ENCODE assay signal across 1 cellular context in the genomic region with DNA sequence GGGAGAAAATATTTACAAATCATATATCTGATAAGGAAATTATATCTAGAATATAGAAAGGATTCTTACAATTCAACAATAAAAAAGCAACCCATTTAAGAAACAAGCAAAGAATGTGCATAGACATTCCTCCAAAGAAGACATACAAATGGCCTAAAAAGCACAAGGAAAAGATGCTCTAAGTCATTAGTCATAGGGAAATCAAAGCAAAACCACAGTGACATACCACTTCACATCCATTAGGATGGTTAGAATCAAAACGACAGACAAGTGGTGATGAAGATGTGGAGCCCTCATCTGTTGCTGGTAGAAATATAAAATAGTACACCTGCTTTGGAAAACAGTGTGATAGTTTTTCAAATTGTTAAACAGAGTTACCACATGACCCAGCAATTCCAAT.
TF ChIP-seq lines count a peak whose summit lies in the region.

No MANE protein-coding gene starts in this region.

TF ChIP-seq in IMR-90, 13 proteins besides CTCF, POLR2A, EP300 and RAD21:
- no peak for TF ChIP-seq CHD1 (IDR thresholded peaks at IDR 0.05; ENCODE audit: low read depth, low read length)
- TF ChIP-seq NFE2L2 (IDR thresholded peaks at IDR 0.05; ENCODE audit: low read depth, low read length) = no peak
- TF ChIP-seq, protein P1, sequence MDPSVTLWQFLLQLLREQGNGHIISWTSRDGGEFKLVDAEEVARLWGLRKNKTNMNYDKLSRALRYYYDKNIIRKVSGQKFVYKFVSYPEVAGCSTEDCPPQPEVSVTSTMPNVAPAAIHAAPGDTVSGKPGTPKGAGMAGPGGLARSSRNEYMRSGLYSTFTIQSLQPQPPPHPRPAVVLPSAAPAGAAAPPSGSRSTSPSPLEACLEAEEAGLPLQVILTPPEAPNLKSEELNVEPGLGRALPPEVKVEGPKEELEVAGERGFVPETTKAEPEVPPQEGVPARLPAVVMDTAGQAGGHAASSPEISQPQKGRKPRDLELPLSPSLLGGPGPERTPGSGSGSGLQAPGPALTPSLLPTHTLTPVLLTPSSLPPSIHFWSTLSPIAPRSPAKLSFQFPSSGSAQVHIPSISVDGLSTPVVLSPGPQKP (IDR thresholded peaks at IDR 0.05; ENCODE audit: borderline replicate concordance, low read depth, low read length) = no peak
- TF ChIP-seq, protein P2, sequence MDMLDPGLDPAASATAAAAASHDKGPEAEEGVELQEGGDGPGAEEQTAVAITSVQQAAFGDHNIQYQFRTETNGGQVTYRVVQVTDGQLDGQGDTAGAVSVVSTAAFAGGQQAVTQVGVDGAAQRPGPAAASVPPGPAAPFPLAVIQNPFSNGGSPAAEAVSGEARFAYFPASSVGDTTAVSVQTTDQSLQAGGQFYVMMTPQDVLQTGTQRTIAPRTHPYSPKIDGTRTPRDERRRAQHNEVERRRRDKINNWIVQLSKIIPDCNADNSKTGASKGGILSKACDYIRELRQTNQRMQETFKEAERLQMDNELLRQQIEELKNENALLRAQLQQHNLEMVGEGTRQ (IDR thresholded peaks at IDR 0.05; ENCODE audit: low read depth, low read length) = no peak
- TF ChIP-seq SMC3 (IDR thresholded peaks at IDR 0.05; ENCODE audit: low read depth, low read length) = no peak
- no peak for TF ChIP-seq CEBPB (IDR thresholded peaks at IDR 0.05; ENCODE audit: low read depth, low read length)
- no peak for TF ChIP-seq MAFK (IDR thresholded peaks at IDR 0.05; ENCODE audit: low read depth, low read length)
- TF ChIP-seq RCOR1 (IDR thresholded peaks at IDR 0.05; ENCODE audit: insufficient replicate concordance, low read length) = no peak
- TF ChIP-seq BHLHE40 (IDR thresholded peaks at IDR 0.05; ENCODE audit: low read depth, low read length) = no peak
- no peak for TF ChIP-seq MAZ (IDR thresholded peaks at IDR 0.05; ENCODE audit: borderline replicate concordance, low read depth, low read length)
- no peak for TF ChIP-seq RFX5 (IDR thresholded peaks at IDR 0.05; ENCODE audit: low read depth, low read length)
